Comparison of ENCODE assay signal across 9 cellular contexts in genomic region chr9:129624947-129625346, GRCh38. TPM values are rescaled to one million over a fixed set of nuclear protein-coding genes. Genes with fewer than 3 reads are reported as not detected.
DNase-seq lines count a peak whose midpoint lies in the region; ATAC-seq and TF ChIP-seq lines count a peak whose summit lies in the region.
"Had no signal": no experiment of that assay in that cellular context is flagged by ENCODE, and none has a peak within 500 bp of the region (broad histone marks: within the 10 kb centered on the region; RNA-seq: fewer than 3 reads in every experiment).

No MANE protein-coding gene starts in this region.

- ATAC-seq in T-cell (replicated peaks in 1 of 4) (peak in 1 of 4 experiments; percentile 56), foreskin keratinocyte (peak; percentile 43)

- H3K4me2 ChIP-seq in BLaER1 treated with 17β-estradiol and CSF1 and Interleukin-3, amounts not matched to agents 10 nM and 100 nM = peak overlapping the region; percentile 84 to 100 (median 94)

- peaks cover 6 to 26% (median 22%) of the 10 kb centered on the region in 11 experiments; a peak in 18 of 22 replicates for H3K36me3 ChIP-seq in BLaER1 treated with 17β-estradiol and CSF1 and Interleukin-3, amounts not matched to agents 10 nM and 100 nM
- peaks cover 29% of the 10 kb centered on the region for H3K36me3 ChIP-seq in HAP-1 (replicated peaks)

- H3K9me3 ChIP-seq in BLaER1 treated with 17β-estradiol and CSF1 and Interleukin-3, amounts not matched to agents 10 nM and 100 nM (replicated peaks in 1 of 11) = no peaks in the 10 kb centered on the region
- H3K9me3 ChIP-seq in HAP-1 = no peaks in the 10 kb centered on the region

- H3K4me3 Mint-ChIP-seq in T-cell = peak overlapping the region; percentile 78 to 98 (median 85)

- peak overlapping the region; percentile 76 to 91 for H3K27ac Mint-ChIP-seq in T-cell

- H4K20me1 ChIP-seq in BLaER1 treated with 17β-estradiol and CSF1 and Interleukin-3, amounts not matched to agents 10 nM and 100 nM = peaks cover 25 to 35% (median 30%) of the 10 kb centered on the region in 11 experiments; a peak in 21 of 22 replicates

- peaks cover 63 to 94% (median 86%) of the 10 kb centered on the region in 10 experiments for H3K4me1 ChIP-seq in BLaER1 treated with 17β-estradiol and CSF1 and Interleukin-3, amounts not matched to agents 10 nM and 100 nM
- peaks cover 37% of the 10 kb centered on the region for H3K4me1 ChIP-seq in HAP-1
- H3K4me1 ChIP-seq in foreskin keratinocyte = no peaks in the 10 kb centered on the region

- peaks cover 54 to 58% (median 55%) of the 10 kb centered on the region in 3 donors for H3K4me1 Mint-ChIP-seq in T-cell

- no peaks in the 10 kb centered on the region for H3K9me3 Mint-ChIP-seq in T-cell

- peak overlapping the region; percentile 89 to 98 (median 96); a peak in 19 of 22 replicates for H3K9ac ChIP-seq in BLaER1 treated with 17β-estradiol and CSF1 and Interleukin-3, amounts not matched to agents 10 nM and 100 nM

- peaks cover 15 to 27% of the 10 kb centered on the region in 2 donors for H3K27me3 Mint-ChIP-seq in T-cell

- DNase-seq in HAP-1 (ENCODE audit: low spot score in 2 of 2) = peak; percentile 32 to 63
- DNase-seq in T-cell = peak in 18 of 34 experiments; percentile 16 to 57 (median 33)
- DNase-seq in foreskin keratinocyte = peak in 1 of 2 donors; percentile 64
- no peak for DNase-seq in NCI-H187 treated with DMSO at 0.1 percent for 48 hours (lab: John Stamatoyannopoulos, UW)
- no peak for DNase-seq in effector CD8-positive, alpha-beta T cell (lab: John Stamatoyannopoulos, UW)
- no peak for DNase-seq in NCI-H2196 treated with DMSO at 0.1 percent for 48 hours (lab: John Stamatoyannopoulos, UW; ENCODE audit: unreplicated experiment)
- no peak for DNase-seq in OCI-M2 (lab: John Stamatoyannopoulos, UW; ENCODE audit: unreplicated experiment)

- peak overlapping the region; percentile 68 to 90 (median 80) for H3K4me3 ChIP-seq in BLaER1 treated with 17β-estradiol and CSF1 and Interleukin-3, amounts not matched to agents 10 nM and 100 nM
- peak overlapping the region; percentile 90 for H3K4me3 ChIP-seq in HAP-1
- H3K4me3 ChIP-seq: lung had no signal

- peaks cover 3% of the 10 kb centered on the region for H3K36me3 Mint-ChIP-seq in T-cell

- peak overlapping the region; percentile 82 to 99 (median 96); a peak in 21 of 22 replicates for H3K27ac ChIP-seq in BLaER1 treated with 17β-estradiol and CSF1 and Interleukin-3, amounts not matched to agents 10 nM and 100 nM
- H3K27ac ChIP-seq in foreskin keratinocyte = peak overlapping the region; percentile 88

- POLR2A ChIA-PET in T-cell (lab: Charles Lee) = interaction anchor here in 1 of 2 donors (0.6 to 0.8 kb wide), 2 partner anchors 313 to 485 kb away, joined by 3 read pairs; no protein-coding TSS in a partner anchor

- peaks cover 6 to 21% (median 20%) of the 10 kb centered on the region in 11 experiments; a peak in 21 of 22 replicates for H3K27me3 ChIP-seq in BLaER1 treated with 17β-estradiol and CSF1 and Interleukin-3, amounts not matched to agents 10 nM and 100 nM
- no peaks in the 10 kb centered on the region for H3K27me3 ChIP-seq in HAP-1 (ENCODE audit: low read depth)
- H3K27me3 ChIP-seq in foreskin keratinocyte = peaks cover 6% of the 10 kb centered on the region

- in situ Hi-C loops in HAP-1 (cut with MboI; ENCODE audit: low sequenced_read_pairs) = no loop called here

- CTCF ChIA-PET in T-cell (lab: Charles Lee) = interaction anchor here (0.5 to 4.8 kb wide), 19 partner anchors 14 to 1205 kb away, joined by 3 to 45 read pairs (median 4); partner anchors contain the start of genes IER5L (in 1 of the 2) and MIGA2 (in 1 of the 2)

- TF ChIP-seq CTCF in foreskin keratinocyte (conservative IDR thresholded peaks at IDR 0.05) = no peak

RNA-seq across cellular contexts. Expression of gene NTMT1, which starts 1.0 kb away (rescaled TPM):
- total RNA-seq in T-cell (10 to 100 TPM; 31.0 to 45.0 (median 40.3) TPM), foreskin keratinocyte (64.2 and 70.9 TPM in 2 replicates)
- polyA plus RNA-seq in foreskin keratinocyte = 130 and 132 TPM in 2 replicates

RNA-seq across cellular contexts. Expression of gene C9orf50, which starts 4.0 kb away (rescaled TPM):
- total RNA-seq in T-cell (not detected), foreskin keratinocyte (not detected in 2 replicates)
- not detected in 2 replicates for polyA plus RNA-seq in foreskin keratinocyte
- polyA plus RNA-seq: lung had no signal

RNA-seq across cellular contexts. Expression of gene ASB6, which starts 17.0 kb away (rescaled TPM):
- 10 to 100 TPM; 28.3 to 35.2 (median 30.8) TPM for total RNA-seq in T-cell
- 22.7 and 23.2 TPM in 2 replicates for total RNA-seq in foreskin keratinocyte
- 20.0 and 21.2 TPM in 2 replicates for polyA plus RNA-seq in foreskin keratinocyte

RNA-seq across cellular contexts. Expression of gene PRRX2, which starts 40.5 kb away (rescaled TPM):
- total RNA-seq in T-cell (under 1 TPM in 1 of 5 donors, not detected in 4; 0.26 TPM), foreskin keratinocyte (not detected in 2 replicates)
- polyA plus RNA-seq in foreskin keratinocyte = 0.06 and 0.09 TPM in 2 replicates

Comparison
In these comparisons a context has a peak if more than half of its experiments do, and no peak if none do; other contexts are left out.
1. DNase-seq: peak in HAP-1 (2 of 2) and T-cell (18 of 34); none in NCI-H187 treated with DMSO at 0.1 percent for 48 hours (single experiment), effector CD8-positive, alpha-beta T cell (single experiment), NCI-H2196 treated with DMSO at 0.1 percent for 48 hours (single experiment) and OCI-M2 (single experiment).